In genomic region chr10:70404906-70405824, GRCh38 we compare ENCODE assay signal across 1 cellular context.
A peak's percentile ranks its signal among the peaks of the same experiment; 100 is the strongest.
TF ChIP-seq lines count a peak whose summit lies in the region.

No MANE protein-coding gene starts in this region.

TF ChIP-seq in K562, 482 proteins besides CTCF, POLR2A, EP300 and RAD21 (continued from another document and continues in another):
- TF ChIP-seq NKRF (IDR thresholded peaks at IDR 0.05; ENCODE audit: borderline replicate concordance) (peak; percentile 56; the same call in 1 of the 2 replicates), CTCFL (IDR thresholded peaks at IDR 0.05; ENCODE audit: borderline replicate concordance, insufficient read depth, low read depth, low read length, poor library complexity, severe bottlenecking) (no peak), DEAF1 (CRISPR knock-in tag; IDR thresholded peaks at IDR 0.05) (no peak), ILF3 (IDR thresholded peaks at IDR 0.05; ENCODE audit: borderline replicate concordance) (no peak), ZNF175 (CRISPR knock-in tag; IDR thresholded peaks at IDR 0.05; ENCODE audit: low read depth) (no peak), ZNF518B (CRISPR knock-in tag; IDR thresholded peaks at IDR 0.05) (no peak), KAT2B (IDR thresholded peaks at IDR 0.05; ENCODE audit: low read depth, low read length) (no peak), ZNF274 (IDR thresholded peaks at IDR 0.05; ENCODE audit: borderline replicate concordance, low read depth, low read length) (no peak), PHF20 (IDR thresholded peaks at IDR 0.05; ENCODE audit: partially characterized antibody) (no peak), ZNF146 (CRISPR knock-in tag; IDR thresholded peaks at IDR 0.05; ENCODE audit: unreplicated experiment) (no peak), ZNF347 (CRISPR knock-in tag; IDR thresholded peaks at IDR 0.05; ENCODE audit: low read depth) (no peak), RFX1 (IDR thresholded peaks at IDR 0.05) (no peak), ZFX (CRISPR knock-in tag; IDR thresholded peaks at IDR 0.05) (no peak), POLR3G (IDR thresholded peaks at IDR 0.05; ENCODE audit: extremely low read depth, insufficient read length, insufficient replicate concordance) (no peak), E2F4 (CRISPR knock-in tag; IDR thresholded peaks at IDR 0.05; ENCODE audit: low read depth) (no peak), ZNF239 (CRISPR knock-in tag; IDR thresholded peaks at IDR 0.05) (no peak), MBD1 (CRISPR knock-in tag; IDR thresholded peaks at IDR 0.05) (no peak), ZNF121 (CRISPR knock-in tag; conservative IDR thresholded peaks at IDR 0.05) (no peak), NFXL1 (CRISPR knock-in tag; IDR thresholded peaks at IDR 0.05) (no peak), ZNF511 (CRISPR knock-in tag; IDR thresholded peaks at IDR 0.05) (no peak; the same call in 1 of the 2 replicates), AFF4 (CRISPR knock-in tag; IDR thresholded peaks at IDR 0.05) (no peak), ZNF24 (IDR thresholded peaks at IDR 0.05) (no peak), HDAC6 (IDR thresholded peaks at IDR 0.05; ENCODE audit: low read depth, low read length) (no peak), COPS2 (conservative IDR thresholded peaks at IDR 0.05) (no peak), ILK (tag; IDR thresholded peaks at IDR 0.05; ENCODE audit: borderline replicate concordance, low read depth) (no peak), ZNF830 (CRISPR knock-in tag; IDR thresholded peaks at IDR 0.05) (peak; percentile 24; the same call in 1 of the 2 replicates), SRSF9 (IDR thresholded peaks at IDR 0.05; ENCODE audit: borderline replicate concordance, low read depth, low read length) (no peak), PHF21A (IDR thresholded peaks at IDR 0.05; ENCODE audit: borderline replicate concordance, low read depth) (peak; percentile 60; the same call in 1 of the 2 replicates), THRA (IDR thresholded peaks at IDR 0.05) (no peak), MTF1 (CRISPR knock-in tag; IDR thresholded peaks at IDR 0.05; ENCODE audit: borderline replicate concordance) (no peak), NCOR1 (IDR thresholded peaks at IDR 0.05) (no peak), CTBP1 (IDR thresholded peaks at IDR 0.05; ENCODE audit: borderline replicate concordance) (peak; percentile 30; the same call in 1 of the 2 replicates), MCM5 (IDR thresholded peaks at IDR 0.05; ENCODE audit: low read depth) (no peak), JUNB (CRISPR knock-in tag; conservative IDR thresholded peaks at IDR 0.05) (no peak), NR1H2 (CRISPR knock-in tag; IDR thresholded peaks at IDR 0.05) (no peak), U2AF1 (optimal IDR thresholded peaks at IDR 0.05; ENCODE audit: low read depth, low read length) (no peak), ZZZ3 (IDR thresholded peaks at IDR 0.05) (no peak), HMGN3 (IDR thresholded peaks at IDR 0.05; ENCODE audit: borderline replicate concordance, extremely low read depth, insufficient read length, low read depth, low read length) (no peak), ZBTB17 (CRISPR knock-in tag; IDR thresholded peaks at IDR 0.05) (no peak), ZNF76 (CRISPR knock-in tag; IDR thresholded peaks at IDR 0.05; ENCODE audit: borderline replicate concordance) (no peak), ZBTB5 (IDR thresholded peaks at IDR 0.05) (no peak), NFIC (IDR thresholded peaks at IDR 0.05) (no peak)
